In the genomic region with DNA sequence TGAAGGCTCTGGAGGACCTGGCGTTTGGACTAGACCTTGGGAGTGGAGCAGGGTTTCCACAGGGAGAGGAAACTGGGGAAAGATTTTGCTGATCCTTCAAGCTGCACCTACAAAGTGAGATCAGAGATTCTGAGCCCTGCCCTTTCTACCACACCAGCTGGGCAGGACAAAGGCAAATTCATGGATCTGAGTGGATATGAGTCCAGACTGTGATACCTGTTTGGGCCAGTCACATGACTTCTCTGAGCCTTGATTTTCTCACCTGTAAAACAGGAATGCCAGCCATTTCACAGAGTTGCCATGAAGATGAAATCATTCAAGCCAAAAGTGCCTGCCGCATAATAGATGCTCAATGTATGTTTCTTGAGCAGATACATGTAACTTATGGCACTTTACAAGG, we compare ENCODE assay signal across 24 cellular contexts. TPM values are rescaled to one million over a fixed set of nuclear protein-coding genes. Genes with fewer than 3 reads are reported as not detected.
DNase-seq lines count a peak whose midpoint lies in the region; ATAC-seq and TF ChIP-seq lines count a peak whose summit lies in the region.
"Had no signal": no experiment of that assay in that cellular context is flagged by ENCODE, and none has a peak within 500 bp of the region (broad histone marks: within the 10 kb centered on the region; RNA-seq: fewer than 3 reads in every experiment).

No MANE protein-coding gene starts in this region.

- H3K79me1 ChIP-seq in IMR-90 (ENCODE audit: low read depth in 1 of 2, low read length in 2 of 2): peaks cover 0 to 5% of the 10 kb centered on the region in 2 experiments; a peak in 1 of 4 replicates

- DNase-seq in IMR-90 (no peak), coronary artery (ENCODE audit: low spot score) (no peak), posterior vena cava (ENCODE audit: low spot score) (peak; percentile 41), AML-193 (lab: John Stamatoyannopoulos, UW) (no peak)
- no peak for DNase-seq in activated CD4-positive, alpha-beta T cell treated with anti-CD3 and anti-CD28 coated beads, Interleukin-2, amount 10 ng/mL, durations not matched to agents 7 days and 5 days
- DNase-seq: 8988T; CD4-positive, alpha-beta memory T cell; DMS53; EL; NCI-H1048; NCI-H1436; NCI-H2029 treated with DMSO at 0.1 percent for 48 hours; NCI-H2171 treated with DMSO at 0.1 percent for 48 hours; NCI-H446; Right ventricle myocardium superior had no signal

- TF ChIP-seq CTCF in IMR-90 (conservative IDR thresholded peaks at IDR 0.05; ENCODE audit: low read depth, low read length) (no peak), coronary artery (IDR thresholded peaks at IDR 0.05) (no peak)

- no peak for TF ChIP-seq POLR2A in IMR-90 (IDR thresholded peaks at IDR 0.05; ENCODE audit: low read depth, low read length)

- H4K8ac ChIP-seq in IMR-90 (ENCODE audit: low read depth in 2 of 2, low read length in 2 of 2): peak overlapping the region in 1 of 2 experiments; percentile 17; a peak in 2 of 4 replicates

- peak overlapping the region; percentile 23; the same call in 1 of the 2 replicates for H4K91ac ChIP-seq in IMR-90 (ENCODE audit: insufficient read depth, low read depth, low read length)

- peaks cover 5% of the 10 kb centered on the region; the same call in 1 of the 2 replicates for H3K27me3 ChIP-seq in BLaER1
- H3K27me3 ChIP-seq in IMR-90 (ENCODE audit: control insufficient read depth, insufficient read depth, low read length): no peaks in the 10 kb centered on the region
- H3K27me3 ChIP-seq: Peyer's patch had no signal

- no peak overlapping the region for H3K4me3 ChIP-seq in BLaER1
- no peak overlapping the region for H3K4me3 ChIP-seq in IMR-90 (ENCODE audit: insufficient read depth, low read depth, low read length)
- no peak overlapping the region for H3K4me3 ChIP-seq in coronary artery
- H3K4me3 ChIP-seq: GM12878, GM23338, Peyer's patch had no signal

- peak overlapping the region; percentile 75; the same call in 1 of the 2 replicates for H2AK5ac ChIP-seq in IMR-90 (ENCODE audit: low read depth, low read length)

- no CpG with 5 or more reads among the region's 2 CpGs for WGBS in IMR-90 (ENCODE audit: extremely low coverage in 2 of 2, insufficient read length in 1 of 2), 2 experiments

- H3K23ac ChIP-seq in IMR-90 (ENCODE audit: low read depth, low read length): peak overlapping the region; percentile 63; the same call in 1 of the 2 replicates

- peaks cover 21% of the 10 kb centered on the region for H3K9me1 ChIP-seq in IMR-90 (ENCODE audit: insufficient read depth, low read length)

- H3K36me3 ChIP-seq in BLaER1: peaks cover 10% of the 10 kb centered on the region; the same call in 1 of the 2 replicates
- H3K36me3 ChIP-seq in IMR-90 (ENCODE audit: control insufficient read depth, insufficient read depth, low read length): peaks cover 2% of the 10 kb centered on the region; the same call in 1 of the 2 replicates
- H3K36me3 ChIP-seq: Peyer's patch had no signal

- H3K27ac Mint-ChIP-seq in activated CD4-positive, alpha-beta T cell treated with anti-CD3 and anti-CD28 coated beads, Interleukin-2, amount 10 ng/mL, durations not matched to agents 7 days and 5 days: no peak overlapping the region
- H3K27ac Mint-ChIP-seq: B cell, GM23338 had no signal

- H3K18ac ChIP-seq in IMR-90 (ENCODE audit: low read depth, low read length): no peak overlapping the region

- H2AK9ac ChIP-seq in IMR-90 (replicated peaks; ENCODE audit: low read depth, low read length, poor library complexity): no peak overlapping the region

- H2BK5ac ChIP-seq in IMR-90 (ENCODE audit: low read depth, low read length, poor library complexity, severe bottlenecking): no peak overlapping the region

- dilution Hi-C loops in IMR-90 (cut with HindIII; ENCODE audit: low sequenced_read_pairs, unreplicated experiment): no loop called here

- no peak overlapping the region for H3K9ac ChIP-seq in BLaER1
- H3K9ac ChIP-seq in IMR-90 (ENCODE audit: low read depth, low read length): no peak overlapping the region
- H3K9ac ChIP-seq: KMS-11 had no signal

- no peak for ATAC-seq in IMR-90 (ENCODE audit: low read depth)
- ATAC-seq in HG03280 (IDR thresholded peaks at IDR 0.05; ENCODE audit: unreplicated experiment): no peak
- no peak for ATAC-seq in HG02571 (IDR thresholded peaks at IDR 0.05; ENCODE audit: unreplicated experiment)
- ATAC-seq: GM12878, GM23338, HCT116 had no signal

- H2BK15ac ChIP-seq in IMR-90 (ENCODE audit: low read depth, low read length): peak overlapping the region; percentile 54; the same call in 1 of the 3 replicates

- no peaks in the 10 kb centered on the region for H3K9me3 ChIP-seq in BLaER1
- no peaks in the 10 kb centered on the region for H3K9me3 ChIP-seq in IMR-90 (ENCODE audit: control insufficient read depth, insufficient read depth, low read length)
- H3K9me3 ChIP-seq: Peyer's patch had no signal

- H3K27me3 Mint-ChIP-seq in activated CD4-positive, alpha-beta T cell treated with anti-CD3 and anti-CD28 coated beads, Interleukin-2, amount 10 ng/mL, durations not matched to agents 7 days and 5 days: peaks cover 9% of the 10 kb centered on the region
- H3K27me3 Mint-ChIP-seq: CD4-positive, alpha-beta memory T cell had no signal

- H3K56ac ChIP-seq in IMR-90 (ENCODE audit: extremely low read depth, insufficient read depth, low read length): no peak overlapping the region

- H2BK120ac ChIP-seq in IMR-90 (ENCODE audit: low read depth, low read length): peak overlapping the region; percentile 72; the same call in 1 of the 2 replicates

- intact Hi-C loops in IMR-90 (cut with micrococcal nuclease): no loop called here
- intact Hi-C loops in posterior vena cava (cut with DNase I): no loop called here

- in situ Hi-C loops in IMR-90 (cut with MboI; ENCODE audit: low sequenced_read_pairs): no loop called here

- no peaks in the 10 kb centered on the region for H3K9me3 Mint-ChIP-seq in activated CD4-positive, alpha-beta T cell treated with anti-CD3 and anti-CD28 coated beads, Interleukin-2, amount 10 ng/mL, durations not matched to agents 7 days and 5 days
- H3K9me3 Mint-ChIP-seq: CD4-positive, alpha-beta memory T cell; GM23338 had no signal

- BruUV-seq in IMR-90 (replicated peaks; lab: Mats Ljungman, UMichigan): no TSS peak

- H3K4me3 Mint-ChIP-seq in activated CD4-positive, alpha-beta T cell treated with anti-CD3 and anti-CD28 coated beads, Interleukin-2, amount 10 ng/mL, durations not matched to agents 7 days and 5 days: no peak overlapping the region
- H3K4me3 Mint-ChIP-seq: B cell; CD4-positive, alpha-beta memory T cell; GM23338 had no signal

- H3K4ac ChIP-seq in IMR-90 (ENCODE audit: low read depth, low read length): peak overlapping the region; percentile 76

- CTCF ChIA-PET in IMR-90 (lab: Yijun Ruan, JAX): interaction anchor here (0.7 to 0.8 kb wide), 2 partner anchors 13 to 23 kb away, joined by 3 read pairs; no protein-coding TSS in a partner anchor
- CTCF ChIA-PET in activated CD4-positive, alpha-beta T cell treated with anti-CD3 and anti-CD28 coated beads, Interleukin-2, amount 10 ng/mL, durations not matched to agents 7 days and 5 days (lab: Charles Lee): interaction anchor here (1.0 to 3.8 kb wide), 3 partner anchors 11 to 23 kb away, joined by 3 to 11 read pairs (median 6); no protein-coding TSS in a partner anchor

- H3K4me1 Mint-ChIP-seq in activated CD4-positive, alpha-beta T cell treated with anti-CD3 and anti-CD28 coated beads, Interleukin-2, amount 10 ng/mL, durations not matched to agents 7 days and 5 days: peaks cover 41% of the 10 kb centered on the region

- peak overlapping the region; percentile 99 for H3K4me2 ChIP-seq in BLaER1
- no peak overlapping the region for H3K4me2 ChIP-seq in IMR-90 (ENCODE audit: low read depth, low read length)
- H3K4me2 ChIP-seq: GM23338, KMS-11 had no signal

- H2BK20ac ChIP-seq in IMR-90 (ENCODE audit: low read depth, low read length): peak overlapping the region; percentile 37

- TF ChIP-seq RAD21 in IMR-90 (IDR thresholded peaks at IDR 0.05; ENCODE audit: low read length): no peak

- H3K27ac ChIP-seq in BLaER1: no peak overlapping the region
- no peak overlapping the region for H3K27ac ChIP-seq in IMR-90 (ENCODE audit: insufficient read depth, low read length)
- H3K27ac ChIP-seq in coronary artery: peak overlapping the region; percentile 50 to 90
- H3K27ac ChIP-seq: KMS-11 had no signal

- H2AFZ ChIP-seq in IMR-90 (replicated peaks; ENCODE audit: low read length, poor library complexity): no peak overlapping the region
- H2AFZ ChIP-seq: GM23338 had no signal

- H3K4me1 ChIP-seq in BLaER1: peaks cover 79% of the 10 kb centered on the region
- peaks cover 20% of the 10 kb centered on the region for H3K4me1 ChIP-seq in IMR-90 (ENCODE audit: control insufficient read depth, insufficient read depth, low read length)

- H4K20me1 ChIP-seq in BLaER1 (no peaks in the 10 kb centered on the region), IMR-90 (ENCODE audit: insufficient read depth, low read length) (0 out of 2 replicates have a peak, but pooled peaks cover 3% of the 10 kb centered on the region)

- no peak overlapping the region for H4K5ac ChIP-seq in IMR-90 (ENCODE audit: low read depth, low read length)

- H3K14ac ChIP-seq in IMR-90 (replicated peaks; ENCODE audit: low read depth, low read length): peak overlapping the region; percentile 77; the same call in 1 of the 2 replicates

- POLR2A ChIA-PET in IMR-90 (lab: Charles Lee; ENCODE audit: unreplicated experiment): no interaction called here
- POLR2A ChIA-PET in activated CD4-positive, alpha-beta T cell treated with anti-CD3 and anti-CD28 coated beads, Interleukin-2, amount 10 ng/mL, durations not matched to agents 7 days and 5 days (lab: Charles Lee): no interaction called here

- H3K36me3 Mint-ChIP-seq in activated CD4-positive, alpha-beta T cell treated with anti-CD3 and anti-CD28 coated beads, Interleukin-2, amount 10 ng/mL, durations not matched to agents 7 days and 5 days (ENCODE audit: low read depth): peaks cover 10% of the 10 kb centered on the region

TF ChIP-seq in IMR-90, 13 proteins besides CTCF, POLR2A, EP300 and RAD21 (continues in another document):
- TF ChIP-seq MXI1 (IDR thresholded peaks at IDR 0.05; ENCODE audit: borderline replicate concordance, low read depth, low read length) (no peak), NFE2L2 (IDR thresholded peaks at IDR 0.05; ENCODE audit: low read depth, low read length) (no peak)

RNA-seq across cellular contexts. Expression of gene RASSF5, which starts 4.9 kb away (rescaled TPM):
- total RNA-seq in IMR-90 (2012; rRNA removed) (0.18 and 0.56 TPM in 2 replicates), posterior vena cava (10 to 100 TPM; 11.0 to 13.3 TPM)
- 1.1 TPM in 2 replicates for polyA plus RNA-seq in IMR-90 (2012; rRNA removed)
- polyA plus RNA-seq in IMR-90 (2012; cell fraction: cytosol; rRNA removed): 0.39 and 1.2 TPM in 2 replicates
- polyA plus RNA-seq in IMR-90 (2012; cell fraction: nucleus; rRNA removed; ENCODE audit: low replicate concordance): 2.3 and 3.2 TPM in 2 replicates
- total RNA-seq in activated CD4-positive, alpha-beta T cell treated with anti-CD3 and anti-CD28 coated beads, Interleukin-2, amount 10 ng/mL, durations not matched to agents 7 days and 5 days: 100 to 1,000 TPM; 185 to 201 TPM

RNA-seq across cellular contexts. Expression of gene IKBKE, which starts 32.1 kb away (rescaled TPM):
- total RNA-seq in IMR-90 (2012; rRNA removed): 21.4 and 24.0 TPM in 2 replicates
- 20.3 and 21.0 TPM in 2 replicates for polyA plus RNA-seq in IMR-90 (2012; rRNA removed)
- 14.8 and 17.1 TPM in 2 replicates for polyA plus RNA-seq in IMR-90 (2012; cell fraction: cytosol; rRNA removed)
- polyA plus RNA-seq in IMR-90 (2012; cell fraction: nucleus; rRNA removed; ENCODE audit: low replicate concordance): 47.3 and 62.4 TPM in 2 replicates
- 1 to 10 TPM; 4.8 to 6.5 TPM for total RNA-seq in posterior vena cava
- total RNA-seq in activated CD4-positive, alpha-beta T cell treated with anti-CD3 and anti-CD28 coated beads, Interleukin-2, amount 10 ng/mL, durations not matched to agents 7 days and 5 days: 10 to 100 TPM; 72.6 to 85.1 TPM

Comparison
In these comparisons a context has a peak if more than half of its experiments do, and no peak if none do; other contexts are left out.
1. H3K27ac ChIP-seq: peak in coronary artery (2 of 2); none in BLaER1 (single experiment) and IMR-90 (single experiment).
2. RNA of gene RASSF5, which starts 4.9 kb away (total RNA-seq): 185 to 201 TPM in activated CD4-positive, alpha-beta T cell treated with anti-CD3 and anti-CD28 coated beads, Interleukin-2, amount 10 ng/mL, durations not matched to agents 7 days and 5 days; 11.0 to 13.3 TPM in posterior vena cava and 0.18 to 0.56 TPM in IMR-90; every median in the first group is over 10 times any median in the second.